23 cellular contexts compared by ENCODE assay signal in the genomic region with DNA sequence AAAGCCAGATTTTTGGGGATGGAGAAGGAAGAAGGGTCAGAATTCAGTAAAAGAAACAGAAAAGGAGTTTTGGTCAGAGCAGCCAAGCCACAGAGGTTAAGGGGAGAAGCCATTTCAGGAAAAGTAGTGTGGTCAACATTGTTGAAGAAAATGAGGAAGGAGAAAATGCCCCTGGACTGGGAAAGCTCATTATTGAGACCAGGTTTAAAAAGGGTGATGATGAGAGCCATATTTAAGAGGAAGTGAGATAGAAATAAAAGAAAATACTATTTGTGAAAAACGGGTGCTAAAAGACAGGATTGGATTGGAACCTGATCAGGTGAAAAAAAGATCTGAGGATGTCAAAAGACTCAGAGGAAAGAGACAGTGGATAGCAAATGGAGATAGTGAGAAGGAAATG.
"Had no signal": no experiment of that assay in that cellular context is flagged by ENCODE, and none has a peak within 500 bp of the region (broad histone marks: within the 10 kb centered on the region; RNA-seq: fewer than 3 reads in every experiment).

No MANE protein-coding gene starts in this region.

- H3K4me1 Mint-ChIP-seq: mesothelial cell of epicardium, WTC11 had no signal

- H3K4me3 Mint-ChIP-seq: activated naive CD8-positive, alpha-beta T cell treated with anti-CD3 and anti-CD28 coated beads for 36 hours; activated T-cell treated with anti-CD3 and anti-CD28 coated beads, Interleukin-2, amount 50 U/mL, for 4 hours; effector memory CD8-positive, alpha-beta T cell; mesothelial cell of epicardium; natural killer cell treated with Interleukin-12 subunit alpha and Interleukin-12 subunit beta and Interleukin-15 and Interleukin-18, amount 100 ng/mL, for 72 hours; WTC11 had no signal

- H3K27me3 Mint-ChIP-seq: activated naive CD8-positive, alpha-beta T cell treated with anti-CD3 and anti-CD28 coated beads for 36 hours; effector memory CD8-positive, alpha-beta T cell; natural killer cell treated with Interleukin-12 subunit alpha and Interleukin-12 subunit beta and Interleukin-15 and Interleukin-18, amount 100 ng/mL, for 72 hours had no signal

- DNase-seq: activated CD4-positive, alpha-beta T cell treated with anti-CD3 and anti-CD28 coated beads, Interleukin-2, amount 50 U/mL, for 4 hours; activated CD8-positive, alpha-beta memory T cell treated with anti-CD3 and anti-CD28 coated beads, Interleukin-2, amount 50 U/mL, for 48 hours; activated naive CD4-positive, alpha-beta T cell; activated naive CD8-positive, alpha-beta T cell treated with anti-CD3 and anti-CD28 coated beads for 36 hours; activated T-cell treated with anti-CD3 and anti-CD28 coated beads, Interleukin-2, amount 50 U/mL, for 4 hours; colonic mucosa; dorsolateral prefrontal cortex; effector memory CD8-positive, alpha-beta T cell; head of caudate nucleus; hypothalamus; left ventricle myocardium superior; mammary epithelial cell; pancreas; psoas muscle; spleen; stimulated activated CD4-positive, alpha-beta T cell treated with anti-CD3 and anti-CD28 coated beads, Interleukin-4, amount 100 ng/mL, for 1 hour; stimulated activated naive CD4-positive, alpha-beta T cell treated with Interleukin-2 at 50 U/mL for 16 hours; thyroid gland had no signal

- H3K9me3 Mint-ChIP-seq: activated naive CD8-positive, alpha-beta T cell treated with anti-CD3 and anti-CD28 coated beads for 36 hours; activated T-cell treated with anti-CD3 and anti-CD28 coated beads, Interleukin-2, amount 50 U/mL, for 4 hours; activated T-helper 2 cell treated with anti-CD3 and anti-CD28 coated beads, Interferon-gamma antibody, Interleukin-2, Interleukin-4, amounts not matched to agents 10 μg/mL and 5 μg/mL and 100 μg/mL, durations not matched to agents 14 hours and 24 hours and 36 hours; effector memory CD8-positive, alpha-beta T cell; mesothelial cell of epicardium; natural killer cell treated with Interleukin-12 subunit alpha and Interleukin-12 subunit beta and Interleukin-15 and Interleukin-18, amount 100 ng/mL, for 72 hours; WTC11 had no signal

- ATAC-seq: activated T-cell treated with anti-CD3 and anti-CD28 coated beads, Interleukin-2, amount 50 U/mL, for 4 hours; effector memory CD8-positive, alpha-beta T cell; esophagus mucosa; left ventricle myocardium superior; natural killer cell treated with Interleukin-12 subunit alpha and Interleukin-12 subunit beta and Interleukin-15 and Interleukin-18, amount 100 ng/mL, for 72 hours; pancreas; psoas muscle; WTC11 had no signal

- H3K27ac Mint-ChIP-seq: activated naive CD8-positive, alpha-beta T cell treated with anti-CD3 and anti-CD28 coated beads for 36 hours; effector memory CD8-positive, alpha-beta T cell; mesothelial cell of epicardium; natural killer cell treated with Interleukin-12 subunit alpha and Interleukin-12 subunit beta and Interleukin-15 and Interleukin-18, amount 100 ng/mL, for 72 hours; WTC11 had no signal
